In the genomic region with DNA sequence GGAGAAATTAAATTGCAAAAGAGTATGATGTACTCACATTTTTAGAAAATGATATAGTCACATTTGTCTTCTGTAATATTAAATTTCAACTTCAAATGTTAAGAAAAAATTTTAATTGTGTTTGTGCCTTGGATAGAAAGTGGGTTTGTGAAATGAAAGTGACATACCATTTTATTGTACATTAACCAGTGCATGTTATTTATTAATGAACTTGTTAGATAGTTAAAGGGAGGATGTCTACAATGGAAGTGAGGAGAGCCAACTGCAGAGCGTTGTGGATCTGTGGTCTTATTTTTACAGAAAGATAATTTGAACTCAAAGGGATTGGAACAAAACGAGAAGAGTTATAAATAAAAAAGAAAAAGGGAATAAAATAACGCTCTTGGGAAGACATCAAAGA, we compare ENCODE assay signal across 21 cellular contexts.
"Had no signal": no experiment of that assay in that cellular context is flagged by ENCODE, and none has a peak within 500 bp of the region (broad histone marks: within the 10 kb centered on the region; RNA-seq: fewer than 3 reads in every experiment).

No MANE protein-coding gene starts in this region.

- H3K36me3 ChIP-seq: colonic mucosa, esophagus muscularis mucosa, lower lobe of right lung, ovary, stomach, upper lobe of right lung had no signal

- H3K27me3 ChIP-seq: body of pancreas, colonic mucosa, esophagus muscularis mucosa, hepatocyte, ovary, stomach, testis, upper lobe of right lung had no signal

- DNase-seq: activated CD8-positive, alpha-beta memory T cell treated with anti-CD3 and anti-CD28 coated beads, Interleukin-2, amount 50 U/mL, for 4 hours; activated CD8-positive, alpha-beta T cell treated with anti-CD3 and anti-CD28 coated beads for 36 hours; activated naive CD8-positive, alpha-beta T cell treated with anti-CD3 and anti-CD28 coated beads for 36 hours; activated T-cell treated with anti-CD3 and anti-CD28 coated beads, Interleukin-2, amount 50 U/mL, for 72 hours; amygdala; body of pancreas; central memory CD4-positive, alpha-beta T cell; colonic mucosa; lower lobe of right lung; ovary; stimulated activated CD4-positive, alpha-beta T cell treated with anti-CD3 and anti-CD28 coated beads, Interleukin-12 subunit alpha, Interleukin-12 subunit beta, amount 100 ng/mL, for 4 hours; stimulated activated CD4-positive, alpha-beta T cell treated with anti-CD3 and anti-CD28 coated beads, Interleukin-2, amount 100 ng/mL, for 24 hours; stomach; T-cell; T1000; testis; upper lobe of right lung had no signal

- H3K4me1 ChIP-seq: body of pancreas, colonic mucosa, esophagus muscularis mucosa, lower lobe of right lung, stomach, testis, upper lobe of right lung had no signal

- H3K27ac ChIP-seq: body of pancreas, colonic mucosa, esophagus muscularis mucosa, hepatocyte, lower lobe of right lung, ovary, stomach, testis, upper lobe of right lung, VCaP had no signal

- H3K4me3 ChIP-seq: body of pancreas, colonic mucosa, esophagus muscularis mucosa, hepatocyte, lower lobe of right lung, ovary, stomach, testis, upper lobe of right lung had no signal

- H3K9me3 ChIP-seq: body of pancreas, colonic mucosa, esophagus muscularis mucosa, lower lobe of right lung, ovary, stomach, testis, upper lobe of right lung had no signal

- H3K27me3 Mint-ChIP-seq: activated CD8-positive, alpha-beta T cell treated with anti-CD3 and anti-CD28 coated beads for 36 hours; activated naive CD8-positive, alpha-beta T cell treated with anti-CD3 and anti-CD28 coated beads for 36 hours had no signal

- FAIRE-seq: keratinocyte had no signal

- H3K4me3 Mint-ChIP-seq: activated CD8-positive, alpha-beta T cell treated with anti-CD3 and anti-CD28 coated beads for 36 hours; activated naive CD8-positive, alpha-beta T cell treated with anti-CD3 and anti-CD28 coated beads for 36 hours; activated T-cell treated with anti-CD3 and anti-CD28 coated beads, Interleukin-2, amount 50 U/mL, for 72 hours; T-cell had no signal

- H3K27ac Mint-ChIP-seq: activated CD8-positive, alpha-beta T cell treated with anti-CD3 and anti-CD28 coated beads for 36 hours; activated naive CD8-positive, alpha-beta T cell treated with anti-CD3 and anti-CD28 coated beads for 36 hours; activated T-cell treated with anti-CD3 and anti-CD28 coated beads, Interleukin-2, amount 50 U/mL, for 72 hours; T-cell had no signal

- ATAC-seq: activated CD8-positive, alpha-beta T cell treated with anti-CD3 and anti-CD28 coated beads for 36 hours; activated T-cell treated with anti-CD3 and anti-CD28 coated beads, Interleukin-2, amount 50 U/mL, for 72 hours; body of pancreas; lower lobe of right lung; T-cell; upper lobe of right lung had no signal

- H3K9me3 Mint-ChIP-seq: activated CD8-positive, alpha-beta T cell treated with anti-CD3 and anti-CD28 coated beads for 36 hours; activated naive CD8-positive, alpha-beta T cell treated with anti-CD3 and anti-CD28 coated beads for 36 hours; activated T-cell treated with anti-CD3 and anti-CD28 coated beads, Interleukin-2, amount 50 U/mL, for 72 hours; T-cell had no signal

- H3K36me3 Mint-ChIP-seq: activated naive CD8-positive, alpha-beta T cell treated with anti-CD3 and anti-CD28 coated beads for 36 hours; T-cell had no signal

- H3K4me1 Mint-ChIP-seq: activated naive CD8-positive, alpha-beta T cell treated with anti-CD3 and anti-CD28 coated beads for 36 hours; T-cell had no signal
